10 cellular contexts compared by ENCODE assay signal in the genomic region with DNA sequence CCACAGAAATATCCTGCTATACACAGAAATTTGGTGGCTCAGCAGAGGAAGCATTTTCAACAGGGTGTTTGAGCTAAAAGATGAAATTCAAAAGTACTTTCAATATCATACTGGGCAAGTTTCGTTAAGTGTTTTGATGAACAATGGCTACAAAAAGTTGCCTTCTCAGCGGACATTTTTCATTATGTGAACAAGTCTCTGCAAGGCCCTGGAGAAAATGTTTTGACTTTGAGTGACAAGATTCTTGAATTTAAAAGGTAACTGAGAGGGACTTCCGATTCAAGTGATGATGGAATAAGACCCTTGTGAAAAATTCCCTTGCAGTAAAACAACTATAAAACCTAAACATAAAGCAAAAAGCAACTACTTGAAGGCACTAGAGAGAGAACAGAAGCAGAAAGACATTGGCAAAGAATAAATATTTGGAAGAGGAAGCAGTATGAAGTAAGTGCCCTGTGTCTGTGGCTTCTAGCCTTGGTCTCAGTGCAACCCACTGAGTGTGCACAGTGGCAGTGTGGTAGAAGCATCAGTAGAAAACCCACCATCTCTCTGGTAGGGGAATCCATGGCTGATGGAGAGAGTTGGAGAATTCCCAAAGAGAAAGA.
DNase-seq lines count a peak whose midpoint lies in the region; ATAC-seq and TF ChIP-seq lines count a peak whose summit lies in the region.
"Had no signal": no experiment of that assay in that cellular context is flagged by ENCODE, and none has a peak within 500 bp of the region (broad histone marks: within the 10 kb centered on the region; RNA-seq: fewer than 3 reads in every experiment).

No MANE protein-coding gene starts in this region.

- H3K4me1 ChIP-seq in neutrophil (ENCODE audit: control insufficient read depth in 1 of 2, insufficient read depth in 1 of 2, low read depth in 1 of 2, low read length in 1 of 2): peaks cover 57 to 65% of the 10 kb centered on the region in 2 experiments
- no peaks in the 10 kb centered on the region for H3K4me1 ChIP-seq in colonic mucosa

- DNase-seq in activated CD8-positive, alpha-beta memory T cell treated with anti-CD3 and anti-CD28 coated beads, Interleukin-2, amount 10 ng/mL, durations not matched to agents 7 days and 5 days: peak; percentile 66
- DNase-seq in activated CD8-positive, alpha-beta memory T cell treated with anti-CD3 and anti-CD28 coated beads for 24 hours: no peak
- DNase-seq in HL-60 (ENCODE audit: low read depth in 1 of 2, low spot score in 1 of 2) (peak in 1 of 2 experiments; percentile 66), HEK293T (ENCODE audit: extremely low spot score) (no peak), colonic mucosa (no peak)
- peak; percentile 33 for DNase-seq in activated CD8-positive, alpha-beta T cell treated with anti-CD3 and anti-CD28 coated beads, Interleukin-2, amount 10 ng/mL, durations not matched to agents 7 days and 5 days
- DNase-seq in stimulated activated naive CD4-positive, alpha-beta T cell (lab: John Stamatoyannopoulos, UW): no peak
- DNase-seq: NCI-H524 had no signal

- peak overlapping the region; percentile 67 for H3K27ac ChIP-seq in HL-60 (replicated peaks)
- peak overlapping the region; percentile 100 for H3K27ac ChIP-seq in neutrophil
- H3K27ac ChIP-seq in colonic mucosa: no peak overlapping the region

- H3K9me3 Mint-ChIP-seq in activated CD8-positive, alpha-beta memory T cell treated with anti-CD3 and anti-CD28 coated beads, Interleukin-2, amount 10 ng/mL, durations not matched to agents 7 days and 5 days (ENCODE audit: low read depth): peaks cover 12% of the 10 kb centered on the region
- H3K9me3 Mint-ChIP-seq in activated CD8-positive, alpha-beta T cell treated with anti-CD3 and anti-CD28 coated beads, Interleukin-2, amount 10 ng/mL, durations not matched to agents 7 days and 5 days (ENCODE audit: insufficient read depth): peaks cover 8% of the 10 kb centered on the region

- H3K27me3 ChIP-seq in HL-60 (ENCODE audit: insufficient read depth, poor library complexity, severe bottlenecking) (no peaks in the 10 kb centered on the region), neutrophil (no peaks in the 10 kb centered on the region), colonic mucosa (no peaks in the 10 kb centered on the region)

- POLR2A ChIA-PET in activated CD8-positive, alpha-beta T cell treated with anti-CD3 and anti-CD28 coated beads, Interleukin-2, amount 10 ng/mL, durations not matched to agents 7 days and 5 days (lab: Charles Lee): interaction anchor here (4.1 kb wide), 1 partner anchor 62 kb away, joined by 33 read pairs; the partner anchor contains the start of gene NAMPT
- POLR2A ChIA-PET in HEK293T (lab: Yijun Ruan, JAX): no interaction called here

- H3K36me3 ChIP-seq in neutrophil (no peaks in the 10 kb centered on the region), colonic mucosa (no peaks in the 10 kb centered on the region)

- peaks cover 44% of the 10 kb centered on the region for H3K4me1 Mint-ChIP-seq in activated CD8-positive, alpha-beta memory T cell treated with anti-CD3 and anti-CD28 coated beads, Interleukin-2, amount 10 ng/mL, durations not matched to agents 7 days and 5 days
- H3K4me1 Mint-ChIP-seq in activated CD8-positive, alpha-beta T cell treated with anti-CD3 and anti-CD28 coated beads, Interleukin-2, amount 10 ng/mL, durations not matched to agents 7 days and 5 days (ENCODE audit: low read depth): peaks cover 40% of the 10 kb centered on the region

- no peaks in the 10 kb centered on the region for H3K27me3 Mint-ChIP-seq in activated CD8-positive, alpha-beta memory T cell treated with anti-CD3 and anti-CD28 coated beads, Interleukin-2, amount 10 ng/mL, durations not matched to agents 7 days and 5 days
- H3K27me3 Mint-ChIP-seq in activated CD8-positive, alpha-beta T cell treated with anti-CD3 and anti-CD28 coated beads, Interleukin-2, amount 10 ng/mL, durations not matched to agents 7 days and 5 days (ENCODE audit: low read depth): peaks cover 2% of the 10 kb centered on the region

- H3K9me3 ChIP-seq in neutrophil (no peaks in the 10 kb centered on the region), colonic mucosa (no peaks in the 10 kb centered on the region)

- H3K27ac Mint-ChIP-seq in activated CD8-positive, alpha-beta memory T cell treated with anti-CD3 and anti-CD28 coated beads, Interleukin-2, amount 10 ng/mL, durations not matched to agents 7 days and 5 days: peak overlapping the region; percentile 99
- peak overlapping the region; percentile 72 for H3K27ac Mint-ChIP-seq in activated CD8-positive, alpha-beta T cell treated with anti-CD3 and anti-CD28 coated beads, Interleukin-2, amount 10 ng/mL, durations not matched to agents 7 days and 5 days

- H3K9ac ChIP-seq in colonic mucosa (ENCODE audit: low read depth in 2 of 2, low read length in 2 of 2): no peak overlapping the region

- H3K4me3 Mint-ChIP-seq in activated CD8-positive, alpha-beta memory T cell treated with anti-CD3 and anti-CD28 coated beads, Interleukin-2, amount 10 ng/mL, durations not matched to agents 7 days and 5 days: peak overlapping the region; percentile 63
- H3K4me3 Mint-ChIP-seq in activated CD8-positive, alpha-beta T cell treated with anti-CD3 and anti-CD28 coated beads, Interleukin-2, amount 10 ng/mL, durations not matched to agents 7 days and 5 days: peak overlapping the region; percentile 39

- CTCF ChIA-PET in activated CD8-positive, alpha-beta memory T cell treated with anti-CD3 and anti-CD28 coated beads, Interleukin-2, amount 10 ng/mL, durations not matched to agents 7 days and 5 days (lab: Charles Lee): interaction anchor here (1.0 to 3.4 kb wide), 3 partner anchors 20 to 171 kb away, joined by 3 to 18 read pairs (median 3); partner anchors contain the start of gene NAMPT
- CTCF ChIA-PET in activated CD8-positive, alpha-beta T cell treated with anti-CD3 and anti-CD28 coated beads, Interleukin-2, amount 10 ng/mL, durations not matched to agents 7 days and 5 days (lab: Charles Lee): interaction anchor here (1.0 to 2.0 kb wide), 2 partner anchors 115 to 170 kb away, joined by 5 read pairs; no protein-coding TSS in a partner anchor
- CTCF ChIA-PET in HEK293T (lab: Yijun Ruan, JAX): no interaction called here

- H3K4me3 ChIP-seq in HL-60 (replicated peaks; ENCODE audit: insufficient read depth, low read length) (no peak overlapping the region), neutrophil (ENCODE audit: low read depth in 1 of 2, low read length in 1 of 2) (no peak overlapping the region), colonic mucosa (no peak overlapping the region)
- H3K4me3 ChIP-seq: mucosa of descending colon had no signal

- TF ChIP-seq CTCF in HL-60 (IDR thresholded peaks at IDR 0.05; ENCODE audit: insufficient read depth, low read length) (no peak), neutrophil (IDR thresholded peaks at IDR 0.05) (no peak), colonic mucosa (IDR thresholded peaks at IDR 0.05) (no peak)

- H3K36me3 Mint-ChIP-seq in activated CD8-positive, alpha-beta memory T cell treated with anti-CD3 and anti-CD28 coated beads, Interleukin-2, amount 10 ng/mL, durations not matched to agents 7 days and 5 days: peaks cover 51% of the 10 kb centered on the region
- H3K36me3 Mint-ChIP-seq in activated CD8-positive, alpha-beta T cell treated with anti-CD3 and anti-CD28 coated beads, Interleukin-2, amount 10 ng/mL, durations not matched to agents 7 days and 5 days (ENCODE audit: low read depth): peaks cover 15% of the 10 kb centered on the region

- ATAC-seq in activated CD8-positive, alpha-beta memory T cell treated with anti-CD3 and anti-CD28 coated beads, Interleukin-2, amount 10 ng/mL, durations not matched to agents 7 days and 5 days: peak; percentile 30
- peak; percentile 27 for ATAC-seq in activated CD8-positive, alpha-beta T cell treated with anti-CD3 and anti-CD28 coated beads, Interleukin-2, amount 10 ng/mL, durations not matched to agents 7 days and 5 days

- intact Hi-C loops in colonic mucosa (cut with DNase I): no loop called here

TF ChIP-seq in HEK293T, 16 proteins besides CTCF, POLR2A, EP300 and RAD21:
- TF ChIP-seq LEF1 (IDR thresholded peaks at IDR 0.05; ENCODE audit: borderline replicate concordance) (no peak), TARDBP (IDR thresholded peaks at IDR 0.05) (no peak), NFRKB (IDR thresholded peaks at IDR 0.05) (no peak), SP1 (IDR thresholded peaks at IDR 0.05) (no peak), CTBP1 (IDR thresholded peaks at IDR 0.05; ENCODE audit: borderline replicate concordance) (no peak), L3MBTL2 (conservative IDR thresholded peaks at IDR 0.05) (no peak), ELF4 (IDR thresholded peaks at IDR 0.05) (no peak), PKNOX1 (IDR thresholded peaks at IDR 0.05) (no peak), FOXM1 (IDR thresholded peaks at IDR 0.05; ENCODE audit: borderline replicate concordance) (no peak), FOXA1 (IDR thresholded peaks at IDR 0.05) (no peak)

Comparison
In these comparisons a context has a peak if more than half of its experiments do, and no peak if none do; other contexts are left out.
1. DNase-seq: peak in activated CD8-positive, alpha-beta memory T cell treated with anti-CD3 and anti-CD28 coated beads, Interleukin-2, amount 10 ng/mL, durations not matched to agents 7 days and 5 days (single experiment) and activated CD8-positive, alpha-beta T cell treated with anti-CD3 and anti-CD28 coated beads, Interleukin-2, amount 10 ng/mL, durations not matched to agents 7 days and 5 days (single experiment); none in activated CD8-positive, alpha-beta memory T cell treated with anti-CD3 and anti-CD28 coated beads for 24 hours (single experiment), stimulated activated naive CD4-positive, alpha-beta T cell (0 of 6), HEK293T (single experiment) and colonic mucosa (single experiment).